ENCODE assay signal across 8 cellular contexts in genomic region chr11:47249378-47249715, GRCh38. TPM values are rescaled to one million over a fixed set of nuclear protein-coding genes. Genes with fewer than 3 reads are reported as not detected.
A peak's percentile ranks its signal among the peaks of the same experiment; 100 is the strongest.
DNase-seq lines count a peak whose midpoint lies in the region; ATAC-seq, FAIRE-seq and TF ChIP-seq lines count a peak whose summit lies in the region.

No MANE protein-coding gene starts in this region.

- BruUV-seq in HepG2 (replicated peaks; lab: Mats Ljungman, UMichigan): no TSS peak

- H3K9me3 ChIP-seq in ascending aorta (no peaks in the 10 kb centered on the region), HepG2 (ENCODE audit: low read length) (no peaks in the 10 kb centered on the region), thoracic aorta (no peaks in the 10 kb centered on the region)

- no peak overlapping the region for H2AFZ ChIP-seq in HepG2 (ENCODE audit: low read length)

- no peaks in the 10 kb centered on the region for H3K27me3 Mint-ChIP-seq in activated CD4-positive, alpha-beta T cell treated with anti-CD3 and anti-CD28 coated beads for 36 hours

- H3K4me1 ChIP-seq in ascending aorta (peaks cover 1 to 23% of the 10 kb centered on the region in 2 donors), HepG2 (ENCODE audit: insufficient read depth, low read length) (peaks cover 70% of the 10 kb centered on the region), thoracic aorta (ENCODE audit: control insufficient read depth in 1 of 2, low read depth in 2 of 2) (peaks cover 22 to 27% of the 10 kb centered on the region in 2 donors)

- POLR2A ChIA-PET in activated CD4-positive, alpha-beta T cell treated with anti-CD3 and anti-CD28 coated beads for 36 hours (lab: Charles Lee): interaction anchor here (1.0 to 1.8 kb wide), 8 partner anchors 8 to 549 kb away, joined by 3 to 18 read pairs (median 4); partner anchors contain the start of genes ARHGAP1, DDB2, NR1H3 and ZNF408
- POLR2A ChIA-PET in HepG2 (lab: Yijun Ruan, JAX): interaction anchor here (1.0 to 4.1 kb wide), 19 partner anchors 9 to 656 kb away, joined by 3 to 106 read pairs (median 11); partner anchors contain the start of genes AMBRA1, ARFGAP2, CSTPP1 and DDB2

- H3K9me3 Mint-ChIP-seq in activated CD4-positive, alpha-beta T cell treated with anti-CD3 and anti-CD28 coated beads for 36 hours (ENCODE audit: low read depth): no peaks in the 10 kb centered on the region

- no peak for TF ChIP-seq RAD21 in HepG2 (CRISPR knock-in tag; IDR thresholded peaks at IDR 0.05)

- peak overlapping the region; percentile 81 to 96 for H3K4me3 ChIP-seq in ascending aorta
- peak overlapping the region; percentile 69 to 92 (median 85) for H3K4me3 ChIP-seq in HepG2 (replicated peaks in 1 of 3; ENCODE audit: insufficient read depth in 1 of 3, low read depth in 2 of 3, low read length in 3 of 3)
- H3K4me3 ChIP-seq in thoracic aorta: peak overlapping the region; percentile 76

- H3K27ac ChIP-seq in ascending aorta: peak overlapping the region; percentile 76 to 82
- H3K27ac ChIP-seq in HepG2 (ENCODE audit: extremely low read length, insufficient read depth, low read length): peak overlapping the region; percentile 94
- H3K27ac ChIP-seq in thoracic aorta: peak overlapping the region; percentile 78 to 80

- peaks cover 6% of the 10 kb centered on the region for H3K36me3 Mint-ChIP-seq in activated CD4-positive, alpha-beta T cell treated with anti-CD3 and anti-CD28 coated beads for 36 hours (ENCODE audit: low read depth)

- peak overlapping the region; percentile 84 for H3K9ac ChIP-seq in HepG2 (ENCODE audit: insufficient read depth, low read depth, low read length)

- H3K4me3 Mint-ChIP-seq in activated CD4-positive, alpha-beta T cell treated with anti-CD3 and anti-CD28 coated beads for 36 hours: peak overlapping the region; percentile 78

- in situ Hi-C loops in HepG2 (cut with HindIII; ENCODE audit: extremely low pct_ligation_motif_present, low pct_unique_long_range_greater_than_20kb): loop anchor here (5.0 kb wide), 1 partner anchor 72 kb away; the partner anchor contains the start of gene ARFGAP2

- H3K27me3 ChIP-seq in ascending aorta (no peaks in the 10 kb centered on the region), HepG2 (ENCODE audit: control insufficient read depth in 1 of 2, insufficient read depth in 2 of 2, low read length in 2 of 2) (no peaks in the 10 kb centered on the region; a peak in 1 of 5 replicates), thoracic aorta (replicated peaks; ENCODE audit: insufficient read depth) (no peaks in the 10 kb centered on the region)

- DNase-seq in activated CD4-positive, alpha-beta T cell treated with anti-CD3 and anti-CD28 coated beads for 36 hours: no peak
- no peak for DNase-seq in activated CD4-positive, alpha-beta T cell treated with anti-CD3 and anti-CD28 coated beads, Interleukin-2, amount 50 U/mL, for 4 hours
- DNase-seq in ascending aorta (ENCODE audit: low spot score in 2 of 2) (no peak), HepG2 (ENCODE audit: low spot score) (no peak), thoracic aorta (ENCODE audit: low spot score) (no peak), ecto neural progenitor cell (ENCODE audit: low spot score) (no peak), occipital lobe (lab: John Stamatoyannopoulos, UW) (no peak), NCI-H2196 treated with DMSO at 0.1 percent for 48 hours (lab: John Stamatoyannopoulos, UW; ENCODE audit: unreplicated experiment) (no peak)

- intact Hi-C loops in activated CD4-positive, alpha-beta T cell treated with anti-CD3 and anti-CD28 coated beads for 36 hours (cut with DNase I, micrococcal nuclease): loop anchor here (2.0 kb wide), 3 partner anchors 63 to 313 kb away; partner anchors contain the start of genes ARFGAP2 (in 1 of the 2), CSTPP1 (in 1 of the 2) and PACSIN3 (in 1 of the 2)
- intact Hi-C loops in ascending aorta (cut with DNase I) (loop anchor here (2.0 kb wide), 2 partner anchors 35 to 63 kb away; partner anchors contain the start of genes DDB2 and PACSIN3), HepG2 (cut with micrococcal nuclease; ENCODE audit: unreplicated experiment) (no loop called here)

- 0% methylated on average over 3 of the region's 3 CpGs for WGBS in HepG2 (ENCODE audit: low lambda C conversion rate)

- no peaks in the 10 kb centered on the region for H4K20me1 ChIP-seq in HepG2 (ENCODE audit: insufficient read depth, low read length)

- no peak for TF ChIP-seq POLR2A in HepG2 (IDR thresholded peaks at IDR 0.05; ENCODE audit: insufficient read depth in 1 of 2, low read depth in 2 of 2, low read length in 2 of 2)

- TF ChIP-seq EP300 in HepG2 (IDR thresholded peaks at IDR 0.05; ENCODE audit: low read depth in 2 of 2, low read length in 2 of 2) (no peak), HepG2 (CRISPR knock-in tag; IDR thresholded peaks at IDR 0.05; ENCODE audit: borderline replicate concordance) (no peak; the same call in 1 of the 2 replicates)

- CTCF ChIA-PET in activated CD4-positive, alpha-beta T cell treated with anti-CD3 and anti-CD28 coated beads for 36 hours (lab: Charles Lee): interaction anchor here (0.8 to 2.5 kb wide), 10 partner anchors 10 to 303 kb away, joined by 3 to 13 read pairs (median 4); partner anchors contain the start of gene PSMC3
- CTCF ChIA-PET in HepG2 (lab: Yijun Ruan, JAX; ENCODE audit: low intra/inter-chr PET ratio, low total read pairs): no interaction called here

- H3K27ac Mint-ChIP-seq in activated CD4-positive, alpha-beta T cell treated with anti-CD3 and anti-CD28 coated beads for 36 hours: peak overlapping the region; percentile 95

- peak overlapping the region; percentile 88 for H3K4me2 ChIP-seq in HepG2 (ENCODE audit: low read depth, low read length)

- H3K79me2 ChIP-seq in HepG2 (ENCODE audit: insufficient read depth, low read length): peaks cover 47% of the 10 kb centered on the region

- H3K36me3 ChIP-seq in ascending aorta (peaks cover 8 to 11% of the 10 kb centered on the region in 2 donors), HepG2 (replicated peaks in 1 of 2; ENCODE audit: control insufficient read depth in 1 of 2, insufficient read depth in 2 of 2, low read length in 2 of 2) (peaks cover 6 to 16% of the 10 kb centered on the region in 2 experiments; a peak in 3 of 5 replicates), thoracic aorta (peaks cover 9% of the 10 kb centered on the region)

- no peak for ATAC-seq in activated CD4-positive, alpha-beta T cell treated with anti-CD3 and anti-CD28 coated beads for 36 hours
- ATAC-seq in HepG2 (peak; percentile 2), thoracic aorta (ENCODE audit: insufficient number of reproducible peaks, low FRiP score, low read depth) (no peak)

- TF ChIP-seq CTCF in ascending aorta (IDR thresholded peaks at IDR 0.05) (no peak), HepG2 (CRISPR knock-in tag; IDR thresholded peaks at IDR 0.05) (no peak), thoracic aorta (IDR thresholded peaks at IDR 0.05) (no peak)

- no peak for FAIRE-seq in HepG2 (lab: Jason Lieb, UNC)

- H3K4me1 Mint-ChIP-seq in activated CD4-positive, alpha-beta T cell treated with anti-CD3 and anti-CD28 coated beads for 36 hours: peaks cover 22% of the 10 kb centered on the region

RNA-seq across cellular contexts. Expression of gene ACP2, which starts 0.7 kb away (rescaled TPM):
- 10 to 100 TPM; 10.2 to 11.2 TPM for total RNA-seq in activated CD4-positive, alpha-beta T cell treated with anti-CD3 and anti-CD28 coated beads for 36 hours
- total RNA-seq in ascending aorta (63.3 TPM), HepG2 (2016; rRNA removed; fragmentation: Illumina TruSeq; extraction: Trizol) (7.8 and 20.2 TPM in 2 replicates), thoracic aorta (10 to 100 TPM; 39.4 to 59.7 TPM), occipital lobe (28.1 TPM)
- 4.1 and 4.5 TPM in 2 replicates for total RNA-seq in HepG2 (2016; cell fraction: cytosol; rRNA removed; fragmentation: Illumina TruSeq; extraction: Trizol; ENCODE audit: low read depth)
- 6.4 and 19.4 TPM in 2 replicates for total RNA-seq in HepG2 (2016; cell fraction: insoluble cytoplasmic fraction; rRNA removed; fragmentation: Illumina TruSeq; extraction: Trizol)
- total RNA-seq in HepG2 (2016; cell fraction: membrane; rRNA removed; fragmentation: Illumina TruSeq; extraction: Trizol): 7.4 and 7.6 TPM in 2 replicates
- 22.3 and 27.4 TPM in 2 replicates for total RNA-seq in HepG2 (2016; cell fraction: nucleus; rRNA removed; fragmentation: Illumina TruSeq; extraction: Trizol)
- 17.7 and 27.5 TPM in 2 replicates for polyA plus RNA-seq in HepG2 (2011; rRNA removed)
- 11.6 and 12.5 TPM in 2 replicates for polyA plus RNA-seq in HepG2 (2011; cell fraction: cytosol; rRNA removed)
- polyA plus RNA-seq in HepG2 (2011; cell fraction: nucleus; rRNA removed): 57.6 and 68.7 TPM in 2 replicates
- 14.7 and 15.9 TPM in 2 replicates for polyA plus RNA-seq in HepG2 (2012)
- 3.3 and 3.6 TPM in 2 replicates for polyA plus RNA-seq in HepG2 (2016; cell fraction: cytosol; fragmentation: Illumina TruSeq; extraction: Trizol; ENCODE audit: low read depth)
- 6.0 and 8.7 TPM in 2 replicates for polyA plus RNA-seq in HepG2 (2016; cell fraction: insoluble cytoplasmic fraction; fragmentation: Illumina TruSeq; extraction: Trizol; ENCODE audit: low read depth)
- polyA plus RNA-seq in HepG2 (2016; cell fraction: membrane; fragmentation: Illumina TruSeq; extraction: Trizol; ENCODE audit: low read depth): 6.0 and 6.5 TPM in 2 replicates
- 38.9 and 42.1 TPM in 2 replicates for polyA plus RNA-seq in HepG2 (2016; cell fraction: nucleus; fragmentation: Illumina TruSeq; extraction: Trizol; ENCODE audit: insufficient read depth, low read depth)
- 55.8 and 92.1 TPM in 2 replicates for polyA minus RNA-seq in HepG2 (2011; rRNA and poly(A)+ RNA removed; ENCODE audit: low replicate concordance)
- polyA minus RNA-seq in HepG2 (2011; cell fraction: cytosol; rRNA and poly(A)+ RNA removed): 13.0 and 13.5 TPM in 2 replicates
- polyA minus RNA-seq in HepG2 (2011; cell fraction: nucleus; rRNA and poly(A)+ RNA removed): 35.7 and 37.6 TPM in 2 replicates

RNA-seq across cellular contexts. Expression of gene NR1H3, which starts 8.4 kb away (rescaled TPM):
- total RNA-seq in activated CD4-positive, alpha-beta T cell treated with anti-CD3 and anti-CD28 coated beads for 36 hours: 10 to 100 TPM in 1 of 2 experiments, 1 to 10 TPM in 1; 9.5 to 13.3 TPM
- total RNA-seq in ascending aorta (92.4 TPM), HepG2 (2016; rRNA removed; fragmentation: Illumina TruSeq; extraction: Trizol) (36.5 and 41.8 TPM in 2 replicates), thoracic aorta (10 to 100 TPM; 11.6 to 20.4 TPM), occipital lobe (8.1 TPM)
- 22.0 and 26.3 TPM in 2 replicates for total RNA-seq in HepG2 (2016; cell fraction: cytosol; rRNA removed; fragmentation: Illumina TruSeq; extraction: Trizol; ENCODE audit: low read depth)
- 41.4 and 43.5 TPM in 2 replicates for total RNA-seq in HepG2 (2016; cell fraction: insoluble cytoplasmic fraction; rRNA removed; fragmentation: Illumina TruSeq; extraction: Trizol)
- total RNA-seq in HepG2 (2016; cell fraction: membrane; rRNA removed; fragmentation: Illumina TruSeq; extraction: Trizol): 46.0 and 47.2 TPM in 2 replicates
- 30.2 and 30.9 TPM in 2 replicates for total RNA-seq in HepG2 (2016; cell fraction: nucleus; rRNA removed; fragmentation: Illumina TruSeq; extraction: Trizol)
- 102 and 115 TPM in 2 replicates for polyA plus RNA-seq in HepG2 (2011; rRNA removed)
- 63.3 and 100 TPM in 2 replicates for polyA plus RNA-seq in HepG2 (2011; cell fraction: cytosol; rRNA removed)
- 260 and 267 TPM in 2 replicates for polyA plus RNA-seq in HepG2 (2011; cell fraction: nucleus; rRNA removed)
- 31.6 and 34.5 TPM in 2 replicates for polyA plus RNA-seq in HepG2 (2012)
- polyA plus RNA-seq in HepG2 (2016; cell fraction: cytosol; fragmentation: Illumina TruSeq; extraction: Trizol; ENCODE audit: low read depth): 18.8 and 21.2 TPM in 2 replicates
- 29.3 and 35.1 TPM in 2 replicates for polyA plus RNA-seq in HepG2 (2016; cell fraction: insoluble cytoplasmic fraction; fragmentation: Illumina TruSeq; extraction: Trizol; ENCODE audit: low read depth)
- polyA plus RNA-seq in HepG2 (2016; cell fraction: membrane; fragmentation: Illumina TruSeq; extraction: Trizol; ENCODE audit: low read depth): 29.5 and 32.4 TPM in 2 replicates
- polyA plus RNA-seq in HepG2 (2016; cell fraction: nucleus; fragmentation: Illumina TruSeq; extraction: Trizol; ENCODE audit: insufficient read depth, low read depth): 72.4 and 72.5 TPM in 2 replicates
- polyA minus RNA-seq in HepG2 (2011; rRNA and poly(A)+ RNA removed; ENCODE audit: low replicate concordance): 123 and 184 TPM in 2 replicates
- polyA minus RNA-seq in HepG2 (2011; cell fraction: cytosol; rRNA and poly(A)+ RNA removed): 21.1 and 25.4 TPM in 2 replicates
- polyA minus RNA-seq in HepG2 (2011; cell fraction: nucleus; rRNA and poly(A)+ RNA removed): 36.3 and 39.8 TPM in 2 replicates

RNA-seq across cellular contexts. Expression of gene MADD, which starts 20.6 kb away (rescaled TPM):
- total RNA-seq in activated CD4-positive, alpha-beta T cell treated with anti-CD3 and anti-CD28 coated beads for 36 hours: 10 to 100 TPM; 54.4 to 67.3 TPM
- total RNA-seq in ascending aorta: 31.7 TPM
- 16.4 and 18.0 TPM in 2 replicates for total RNA-seq in HepG2 (2016; rRNA removed; fragmentation: Illumina TruSeq; extraction: Trizol)
- 3.6 and 4.8 TPM in 2 replicates for total RNA-seq in HepG2 (2016; cell fraction: cytosol; rRNA removed; fragmentation: Illumina TruSeq; extraction: Trizol; ENCODE audit: low read depth)
- 14.2 and 17.9 TPM in 2 replicates for total RNA-seq in HepG2 (2016; cell fraction: insoluble cytoplasmic fraction; rRNA removed; fragmentation: Illumina TruSeq; extraction: Trizol)
- total RNA-seq in HepG2 (2016; cell fraction: membrane; rRNA removed; fragmentation: Illumina TruSeq; extraction: Trizol): 5.8 and 6.9 TPM in 2 replicates
- total RNA-seq in HepG2 (2016; cell fraction: nucleus; rRNA removed; fragmentation: Illumina TruSeq; extraction: Trizol): 21.5 and 24.2 TPM in 2 replicates
- 29.2 and 30.1 TPM in 2 replicates for polyA plus RNA-seq in HepG2 (2011; rRNA removed)
- 18.0 and 18.1 TPM in 2 replicates for polyA plus RNA-seq in HepG2 (2011; cell fraction: cytosol; rRNA removed)
- polyA plus RNA-seq in HepG2 (2011; cell fraction: nucleus; rRNA removed): 70.7 and 85.3 TPM in 2 replicates
- 18.8 and 27.6 TPM in 2 replicates for polyA plus RNA-seq in HepG2 (2012)
- 0.83 and 0.84 TPM in 2 replicates for polyA plus RNA-seq in HepG2 (2016; cell fraction: cytosol; fragmentation: Illumina TruSeq; extraction: Trizol; ENCODE audit: low read depth)
- polyA plus RNA-seq in HepG2 (2016; cell fraction: insoluble cytoplasmic fraction; fragmentation: Illumina TruSeq; extraction: Trizol; ENCODE audit: low read depth): 11.1 and 13.7 TPM in 2 replicates
- polyA plus RNA-seq in HepG2 (2016; cell fraction: membrane; fragmentation: Illumina TruSeq; extraction: Trizol; ENCODE audit: low read depth): 2.4 TPM in 2 replicates
- 52.0 and 53.3 TPM in 2 replicates for polyA plus RNA-seq in HepG2 (2016; cell fraction: nucleus; fragmentation: Illumina TruSeq; extraction: Trizol; ENCODE audit: insufficient read depth, low read depth)
- polyA minus RNA-seq in HepG2 (2011; rRNA and poly(A)+ RNA removed; ENCODE audit: low replicate concordance): 124 and 272 TPM in 2 replicates
- 14.4 and 19.1 TPM in 2 replicates for polyA minus RNA-seq in HepG2 (2011; cell fraction: cytosol; rRNA and poly(A)+ RNA removed)
- 40.8 and 44.3 TPM in 2 replicates for polyA minus RNA-seq in HepG2 (2011; cell fraction: nucleus; rRNA and poly(A)+ RNA removed)
- 10 to 100 TPM; 58.9 to 74.3 TPM for total RNA-seq in thoracic aorta
- total RNA-seq in occipital lobe: 58.0 TPM

RNA-seq across cellular contexts. Expression of gene DDB2, which starts 34.6 kb away (rescaled TPM):
- 100 to 1,000 TPM; 159 to 178 TPM for total RNA-seq in activated CD4-positive, alpha-beta T cell treated with anti-CD3 and anti-CD28 coated beads for 36 hours
- total RNA-seq in ascending aorta: 22.6 TPM
- total RNA-seq in HepG2 (2016; rRNA removed; fragmentation: Illumina TruSeq; extraction: Trizol): 83.4 and 88.1 TPM in 2 replicates
- total RNA-seq in HepG2 (2016; cell fraction: cytosol; rRNA removed; fragmentation: Illumina TruSeq; extraction: Trizol; ENCODE audit: low read depth): 42.2 and 43.5 TPM in 2 replicates
- 83.5 and 97.1 TPM in 2 replicates for total RNA-seq in HepG2 (2016; cell fraction: insoluble cytoplasmic fraction; rRNA removed; fragmentation: Illumina TruSeq; extraction: Trizol)
- total RNA-seq in HepG2 (2016; cell fraction: membrane; rRNA removed; fragmentation: Illumina TruSeq; extraction: Trizol): 57.3 and 60.8 TPM in 2 replicates
- 58.4 and 60.1 TPM in 2 replicates for total RNA-seq in HepG2 (2016; cell fraction: nucleus; rRNA removed; fragmentation: Illumina TruSeq; extraction: Trizol)
- 66.8 and 71.4 TPM in 2 replicates for polyA plus RNA-seq in HepG2 (2011; rRNA removed)
- polyA plus RNA-seq in HepG2 (2011; cell fraction: cytosol; rRNA removed): 52.8 and 58.0 TPM in 2 replicates
- 181 and 193 TPM in 2 replicates for polyA plus RNA-seq in HepG2 (2011; cell fraction: nucleus; rRNA removed)
- 46.8 and 59.0 TPM in 2 replicates for polyA plus RNA-seq in HepG2 (2012)
- 33.5 and 35.4 TPM in 2 replicates for polyA plus RNA-seq in HepG2 (2016; cell fraction: cytosol; fragmentation: Illumina TruSeq; extraction: Trizol; ENCODE audit: low read depth)
- 91.3 and 93.6 TPM in 2 replicates for polyA plus RNA-seq in HepG2 (2016; cell fraction: insoluble cytoplasmic fraction; fragmentation: Illumina TruSeq; extraction: Trizol; ENCODE audit: low read depth)
- polyA plus RNA-seq in HepG2 (2016; cell fraction: membrane; fragmentation: Illumina TruSeq; extraction: Trizol; ENCODE audit: low read depth): 43.2 and 43.8 TPM in 2 replicates
- polyA plus RNA-seq in HepG2 (2016; cell fraction: nucleus; fragmentation: Illumina TruSeq; extraction: Trizol; ENCODE audit: insufficient read depth, low read depth): 125 and 136 TPM in 2 replicates
- 62.5 and 94.9 TPM in 2 replicates for polyA minus RNA-seq in HepG2 (2011; rRNA and poly(A)+ RNA removed; ENCODE audit: low replicate concordance)
- 19.2 and 26.2 TPM in 2 replicates for polyA minus RNA-seq in HepG2 (2011; cell fraction: cytosol; rRNA and poly(A)+ RNA removed)
- 62.4 and 65.9 TPM in 2 replicates for polyA minus RNA-seq in HepG2 (2011; cell fraction: nucleus; rRNA and poly(A)+ RNA removed)
- 10 to 100 TPM; 45.6 to 69.7 TPM for total RNA-seq in thoracic aorta
- total RNA-seq in occipital lobe: 5.5 TPM
